11 cellular contexts compared by ENCODE assay signal in genomic region chr17:42023524-42024349, GRCh38. TPM values are rescaled to one million over a fixed set of nuclear protein-coding genes. Genes with fewer than 3 reads are reported as not detected.
DNase-seq lines count a peak whose midpoint lies in the region; ATAC-seq and TF ChIP-seq lines count a peak whose summit lies in the region.
"Had no signal": no experiment of that assay in that cellular context is flagged by ENCODE, and none has a peak within 500 bp of the region (broad histone marks: within the 10 kb centered on the region; RNA-seq: fewer than 3 reads in every experiment).

No MANE protein-coding gene starts in this region.

- peak overlapping the region; percentile 35 for H3K27ac Mint-ChIP-seq in endodermal cell
- H3K27ac Mint-ChIP-seq in CD8-positive, alpha-beta T cell, result no peak overlapping the region

- ATAC-seq in HG03571 (IDR thresholded peaks at IDR 0.05; ENCODE audit: unreplicated experiment), result no peak
- ATAC-seq in HG03280 (IDR thresholded peaks at IDR 0.05; ENCODE audit: unreplicated experiment), result no peak
- no peak for ATAC-seq in CD8-positive, alpha-beta T cell

- H3K9ac ChIP-seq in endodermal cell (ENCODE audit: extremely low read depth, low read length, poor library complexity, severe bottlenecking) (no peak overlapping the region), mucosa of stomach (ENCODE audit: low read length) (peak overlapping the region; percentile 5)
- H3K9ac ChIP-seq: parathyroid adenoma had no signal

- no peaks in the 10 kb centered on the region for H3K27me3 ChIP-seq in endodermal cell (ENCODE audit: control insufficient read depth, insufficient read depth, low read length, poor library complexity, severe bottlenecking)
- H3K27me3 ChIP-seq in mucosa of stomach (ENCODE audit: control insufficient read depth, insufficient read depth, low read length), result peaks cover 9% of the 10 kb centered on the region
- H3K27me3 ChIP-seq in CD8-positive, alpha-beta T cell (ENCODE audit: insufficient read depth, low read length), result no peaks in the 10 kb centered on the region

- H3K36me3 ChIP-seq in endodermal cell (ENCODE audit: control insufficient read depth, insufficient read depth, low read length), result peaks cover 39% of the 10 kb centered on the region
- H3K36me3 ChIP-seq in mucosa of stomach (ENCODE audit: control insufficient read depth, insufficient read depth, low read length), result peaks cover 8% of the 10 kb centered on the region
- peaks cover 19% of the 10 kb centered on the region for H3K36me3 ChIP-seq in CD8-positive, alpha-beta T cell (ENCODE audit: insufficient read depth, low read length)

- intact Hi-C loops in CD8-positive, alpha-beta T cell (cut with DNase I, micrococcal nuclease), result loop anchor here in 1 of 2 experiments (2.0 to 10.0 kb wide), 2 partner anchors 41 to 291 kb away; no protein-coding TSS in a partner anchor

- H3K9me3 ChIP-seq in endodermal cell (ENCODE audit: control insufficient read depth, low read length), result no peaks in the 10 kb centered on the region
- no peaks in the 10 kb centered on the region for H3K9me3 ChIP-seq in mucosa of stomach (ENCODE audit: control insufficient read depth, low read length)
- no peaks in the 10 kb centered on the region for H3K9me3 ChIP-seq in CD8-positive, alpha-beta T cell (ENCODE audit: low read length)

- DNase-seq in AML-193 (lab: John Stamatoyannopoulos, UW), result peak; percentile 84 to 87
- peak; percentile 93 for DNase-seq in NOMO-1 treated with DMSO at 0.1 percent for 48 hours (lab: John Stamatoyannopoulos, UW; ENCODE audit: unreplicated experiment)
- DNase-seq in endodermal cell, result no peak
- no peak for DNase-seq in stimulated activated CD4-positive, alpha-beta T cell treated with anti-CD3 and anti-CD28 coated beads, Interleukin-15, amount 100 ng/mL, for 24 hours
- DNase-seq in CD8-positive, alpha-beta T cell, result no peak
- DNase-seq: NCI-H510A treated with DMSO at 0.1 percent for 48 hours had no signal

- H3K36me3 Mint-ChIP-seq in endodermal cell (ENCODE audit: low read depth), result peaks cover 32% of the 10 kb centered on the region
- peaks cover 32% of the 10 kb centered on the region for H3K36me3 Mint-ChIP-seq in CD8-positive, alpha-beta T cell

- H3K4me3 Mint-ChIP-seq in endodermal cell, result no peak overlapping the region
- H3K4me3 Mint-ChIP-seq in CD8-positive, alpha-beta T cell, result no peak overlapping the region

- no peak for TF ChIP-seq CTCF in endodermal cell (conservative IDR thresholded peaks at IDR 0.05)
- no peak for TF ChIP-seq CTCF in CD8-positive, alpha-beta T cell (IDR thresholded peaks at IDR 0.05)

- no peak overlapping the region for H3K27ac ChIP-seq in endodermal cell (ENCODE audit: low read depth, low read length)
- no peak overlapping the region for H3K27ac ChIP-seq in CD8-positive, alpha-beta T cell (ENCODE audit: low read depth, low read length)
- H3K27ac ChIP-seq: parathyroid adenoma had no signal

- peaks cover 13% of the 10 kb centered on the region for H3K4me1 Mint-ChIP-seq in endodermal cell
- H3K4me1 Mint-ChIP-seq in CD8-positive, alpha-beta T cell (ENCODE audit: low read depth), result peaks cover 33% of the 10 kb centered on the region

- no peaks in the 10 kb centered on the region for H3K9me3 Mint-ChIP-seq in endodermal cell
- H3K9me3 Mint-ChIP-seq in CD8-positive, alpha-beta T cell, result no peaks in the 10 kb centered on the region
- H3K9me3 Mint-ChIP-seq: CD4-positive, alpha-beta memory T cell had no signal

- H3K4me3 ChIP-seq in endodermal cell (ENCODE audit: low read length) (no peak overlapping the region), mucosa of stomach (ENCODE audit: low read length) (no peak overlapping the region)
- H3K4me3 ChIP-seq in CD8-positive, alpha-beta T cell (ENCODE audit: low read depth, low read length), result no peak overlapping the region

- CTCF ChIA-PET in CD8-positive, alpha-beta T cell (lab: Charles Lee), result interaction anchor here (0.5 to 12.8 kb wide), 17 partner anchors 7 to 582 kb away, joined by 3 to 256 read pairs (median 6); partner anchors contain the start of genes CNP, DHX58, DNAJC7 and HSPB9

- no peaks in the 10 kb centered on the region for H3K27me3 Mint-ChIP-seq in endodermal cell (ENCODE audit: insufficient read depth)
- peaks cover 3% of the 10 kb centered on the region for H3K27me3 Mint-ChIP-seq in CD8-positive, alpha-beta T cell (ENCODE audit: low read depth)

- POLR2A ChIA-PET in CD8-positive, alpha-beta T cell (lab: Charles Lee), result interaction anchor here (1.6 kb wide), 1 partner anchor 57 kb away, joined by 3 read pairs; the partner anchor contains the start of gene CNP

- WGBS in endodermal cell (ENCODE audit: insufficient coverage in 1 of 2, insufficient read length in 1 of 2), 2 experiments, result 96 to 97% methylated on average over 12 to 15 of the region's 15 CpGs

- H3K4me1 ChIP-seq in endodermal cell (ENCODE audit: control insufficient read depth, insufficient read depth, low read length), result peaks cover 3% of the 10 kb centered on the region
- H3K4me1 ChIP-seq in mucosa of stomach (ENCODE audit: control insufficient read depth, insufficient read depth, low read length), result peaks cover 28% of the 10 kb centered on the region
- peaks cover 24% of the 10 kb centered on the region for H3K4me1 ChIP-seq in CD8-positive, alpha-beta T cell (ENCODE audit: insufficient read depth, low read length)

RNA-seq across cellular contexts. Expression of gene NKIRAS2, which starts 3.8 kb away (rescaled TPM):
- total RNA-seq in endodermal cell, result 10 to 100 TPM; 48.0 to 51.2 TPM
- 58.2 TPM for polyA plus RNA-seq in endodermal cell (2013, experiment 1 of 2)
- polyA plus RNA-seq in endodermal cell (2013, experiment 2 of 2), result 53.7 TPM
- 10 to 100 TPM; 13.2 to 14.8 TPM for total RNA-seq in CD8-positive, alpha-beta T cell

RNA-seq across cellular contexts. Expression of gene DNAJC7, which starts 6.5 kb away (rescaled TPM):
- total RNA-seq in endodermal cell, result 100 to 1,000 TPM; 112 to 116 TPM
- 90.7 TPM for polyA plus RNA-seq in endodermal cell (2013, experiment 1 of 2)
- 88.3 TPM for polyA plus RNA-seq in endodermal cell (2013, experiment 2 of 2)
- total RNA-seq in CD8-positive, alpha-beta T cell, result 100 to 1,000 TPM; 124 to 134 TPM

RNA-seq across cellular contexts. Expression of gene C17orf113, which starts 26.7 kb away (rescaled TPM):
- total RNA-seq in endodermal cell, result 1 to 10 TPM; 1.7 to 2.9 TPM
- polyA plus RNA-seq in endodermal cell (2013, experiment 1 of 2), result 2.2 TPM
- 2.2 TPM for polyA plus RNA-seq in endodermal cell (2013, experiment 2 of 2)
- under 1 TPM; 0.14 to 0.22 TPM for total RNA-seq in CD8-positive, alpha-beta T cell

RNA-seq across cellular contexts. Expression of gene CNP, which starts 57.1 kb away (rescaled TPM):
- total RNA-seq in endodermal cell, result 10 to 100 TPM; 64.3 to 79.6 TPM
- 57.7 TPM for polyA plus RNA-seq in endodermal cell (2013, experiment 1 of 2)
- polyA plus RNA-seq in endodermal cell (2013, experiment 2 of 2), result 55.6 TPM
- 10 to 100 TPM; 16.7 to 18.8 TPM for total RNA-seq in CD8-positive, alpha-beta T cell

Comparison
In these comparisons a context has a peak if more than half of its experiments do, and no peak if none do; other contexts are left out.
1. DNase-seq: peak in AML-193 (2 of 2) and NOMO-1 treated with DMSO at 0.1 percent for 48 hours (single experiment); none in endodermal cell (single experiment), stimulated activated CD4-positive, alpha-beta T cell treated with anti-CD3 and anti-CD28 coated beads, Interleukin-15, amount 100 ng/mL, for 24 hours (single experiment) and CD8-positive, alpha-beta T cell (0 of 7).